In genomic region chr10:125159486-125159931, GRCh38 we compare ENCODE assay signal across 1 cellular context.
TF ChIP-seq lines count a peak whose summit lies in the region.

No MANE protein-coding gene starts in this region.

TF ChIP-seq in endothelial cell of umbilical vein, 7 proteins besides CTCF, POLR2A, EP300 and RAD21:
- no peak for TF ChIP-seq FOS (IDR thresholded peaks at IDR 0.05; ENCODE audit: borderline replicate concordance, insufficient read depth, low read length)
- TF ChIP-seq POLR2AphosphoS5 (IDR thresholded peaks at IDR 0.05; ENCODE audit: insufficient read depth, low read depth, low read length) = peak; percentile 11
- TF ChIP-seq EZH2 (IDR thresholded peaks at IDR 0.05; ENCODE audit: borderline replicate concordance, low read depth, low read length, severe bottlenecking) = no peak
